Comparison of ENCODE assay signal across 8 cellular contexts in the genomic region with DNA sequence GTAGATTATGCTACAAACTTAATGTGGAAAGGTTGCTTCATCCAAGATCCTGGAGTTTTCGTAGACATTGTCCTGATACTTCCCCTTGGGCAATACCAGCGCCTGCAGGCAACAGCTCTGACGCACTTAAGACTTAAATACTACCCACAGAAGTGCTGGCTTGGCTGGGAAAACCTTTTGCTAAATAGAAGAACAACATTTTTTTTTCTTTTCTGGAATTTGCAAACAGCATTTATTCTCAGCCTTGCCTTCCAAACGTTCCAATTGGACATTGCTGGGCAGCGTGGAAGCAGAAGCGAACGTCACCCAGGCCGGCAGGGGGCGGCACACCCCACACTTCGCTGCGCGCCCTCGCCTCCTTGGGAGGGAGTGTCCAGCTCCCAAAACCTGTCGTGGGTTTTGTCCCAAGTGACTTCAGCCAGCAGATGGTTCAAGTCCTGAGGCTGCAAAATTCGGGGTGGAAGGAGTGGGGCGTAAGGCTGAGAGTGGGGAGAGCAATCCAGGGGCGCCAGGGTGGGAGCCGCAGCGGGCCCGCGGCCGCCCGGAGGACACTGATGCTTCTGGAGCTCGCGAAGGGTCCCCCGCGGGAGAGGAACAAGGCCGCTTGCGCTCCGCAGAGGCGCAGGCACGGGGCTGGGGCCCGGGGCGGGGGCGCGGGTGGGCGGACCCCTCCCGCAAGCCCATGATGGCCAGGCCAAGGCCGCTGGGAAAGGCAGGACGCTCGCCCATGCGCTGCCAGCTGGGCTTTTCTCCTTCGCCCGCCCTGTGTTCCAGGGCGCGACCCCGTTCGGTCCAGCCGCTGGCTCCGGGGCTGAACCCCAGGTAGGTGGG.
DNase-seq lines count a peak whose midpoint lies in the region; ATAC-seq and TF ChIP-seq lines count a peak whose summit lies in the region.

No MANE protein-coding gene starts in this region.

- H3K27me3 ChIP-seq in spleen (replicated peaks in 1 of 7) = peaks cover 0 to 46% (median 9%) of the 10 kb centered on the region in 7 donors

- H3K9me3 ChIP-seq in spleen = peaks cover 0 to 3% (median 0%) of the 10 kb centered on the region in 8 donors

- CTCF ChIA-PET in WTC11 (lab: Charles Lee) = interaction anchor here (0.6 to 3.8 kb wide), 46 partner anchors 8 to 1052 kb away, joined by 3 to 38 read pairs (median 4); a partner anchor contains a TSS

- peaks cover 16% of the 10 kb centered on the region for H3K4me1 Mint-ChIP-seq in WTC11

- H3K27ac ChIP-seq in caudate nucleus (ENCODE audit: low read depth, low read length) = no peak overlapping the region
- no peak overlapping the region for H3K27ac ChIP-seq in spleen

- intact Hi-C loops in spleen (cut with DNase I; ENCODE audit: low total_unique reads) = loop anchor here (5.0 to 10.0 kb wide), 2 partner anchors 164 to 442 kb away; no protein-coding TSS in a partner anchor

- peaks cover 11% of the 10 kb centered on the region for H3K27me3 Mint-ChIP-seq in WTC11 (ENCODE audit: low read depth)

- H3K27ac Mint-ChIP-seq in WTC11 = no peak overlapping the region

- POLR2A ChIA-PET in WTC11 (lab: Charles Lee) = interaction anchor here (0.6 kb wide), 1 partner anchor 49 kb away, joined by 3 read pairs; no protein-coding TSS in a partner anchor

- ATAC-seq in WTC11 (peak; percentile 76), GM18520 (IDR thresholded peaks at IDR 0.05; ENCODE audit: unreplicated experiment) (no peak)

- TF ChIP-seq CTCF in GM10266 (IDR thresholded peaks at IDR 0.05; ENCODE audit: control insufficient read depth, insufficient read depth, low read depth, missing control alignments) (peak; percentile 89), HFF-Myc (IDR thresholded peaks at IDR 0.05; ENCODE audit: low read depth, low read length, missing control alignments) (peak; percentile 73), WTC11 (IDR thresholded peaks at IDR 0.05) (peak; percentile 92), spleen (IDR thresholded peaks at IDR 0.05 in 8 of 11, conservative IDR thresholded peaks at IDR 0.05 in 3 of 11) (peak; percentile 63 to 88 (median 80))

- H3K36me3 Mint-ChIP-seq in WTC11 = no peaks in the 10 kb centered on the region

- H3K9me3 Mint-ChIP-seq in WTC11 = peaks cover 6% of the 10 kb centered on the region

- DNase-seq in GM10266 (ENCODE audit: extremely low spot score) (peak; percentile 81), HFF-Myc (ENCODE audit: extremely low read depth, low read depth) (peak; percentile 33), NCI-H1048 (lab: John Stamatoyannopoulos, UW) (peak; percentile 2), WTC11 (ENCODE audit: low spot score) (peak; percentile 77), caudate nucleus (lab: John Stamatoyannopoulos, UW) (peak in 55 of 61 donors; percentile 6 to 75 (median 46)), islet precursor cell (peak; percentile 87), spleen (peak; percentile 87)

- peaks cover 0 to 19% (median 13%) of the 10 kb centered on the region in 6 donors for H3K4me1 ChIP-seq in spleen

- no peaks in the 10 kb centered on the region for H3K36me3 ChIP-seq in spleen

- peak overlapping the region; percentile 77 for H3K4me3 Mint-ChIP-seq in WTC11

- WGBS in spleen, 5 donors = 4 to 6% (median 4%) methylated on average over 25 to 50 of the region's 50 CpGs

- no peak for TF ChIP-seq POLR2A in spleen (IDR thresholded peaks at IDR 0.05)

- H3K4me3 ChIP-seq in HFF-Myc (replicated peaks; ENCODE audit: low read depth, low read length) (peak overlapping the region; percentile 41), spleen (peak overlapping the region; percentile 12 to 69 (median 33))

TF ChIP-seq in WTC11, 78 proteins besides CTCF, POLR2A, EP300 and RAD21:
- TF ChIP-seq NFATC4 (CRISPR knock-in tag; IDR thresholded peaks at IDR 0.05) = no peak
- TF ChIP-seq SMAD4 (CRISPR knock-in tag; IDR thresholded peaks at IDR 0.05) = no peak
- no peak for TF ChIP-seq NR3C1 (CRISPR knock-in tag; conservative IDR thresholded peaks at IDR 0.05; ENCODE audit: low read depth)
- TF ChIP-seq ZNF219 (CRISPR knock-in tag; IDR thresholded peaks at IDR 0.05; ENCODE audit: borderline replicate concordance) = no peak
- peak; percentile 15; the same call in 1 of the 2 replicates for TF ChIP-seq TEAD1 (CRISPR knock-in tag; IDR thresholded peaks at IDR 0.05)
- TF ChIP-seq KAT7 (CRISPR knock-in tag; IDR thresholded peaks at IDR 0.05; ENCODE audit: borderline replicate concordance) = no peak
- no peak for TF ChIP-seq ZNF232 (CRISPR knock-in tag; IDR thresholded peaks at IDR 0.05)
- TF ChIP-seq, protein P1, sequence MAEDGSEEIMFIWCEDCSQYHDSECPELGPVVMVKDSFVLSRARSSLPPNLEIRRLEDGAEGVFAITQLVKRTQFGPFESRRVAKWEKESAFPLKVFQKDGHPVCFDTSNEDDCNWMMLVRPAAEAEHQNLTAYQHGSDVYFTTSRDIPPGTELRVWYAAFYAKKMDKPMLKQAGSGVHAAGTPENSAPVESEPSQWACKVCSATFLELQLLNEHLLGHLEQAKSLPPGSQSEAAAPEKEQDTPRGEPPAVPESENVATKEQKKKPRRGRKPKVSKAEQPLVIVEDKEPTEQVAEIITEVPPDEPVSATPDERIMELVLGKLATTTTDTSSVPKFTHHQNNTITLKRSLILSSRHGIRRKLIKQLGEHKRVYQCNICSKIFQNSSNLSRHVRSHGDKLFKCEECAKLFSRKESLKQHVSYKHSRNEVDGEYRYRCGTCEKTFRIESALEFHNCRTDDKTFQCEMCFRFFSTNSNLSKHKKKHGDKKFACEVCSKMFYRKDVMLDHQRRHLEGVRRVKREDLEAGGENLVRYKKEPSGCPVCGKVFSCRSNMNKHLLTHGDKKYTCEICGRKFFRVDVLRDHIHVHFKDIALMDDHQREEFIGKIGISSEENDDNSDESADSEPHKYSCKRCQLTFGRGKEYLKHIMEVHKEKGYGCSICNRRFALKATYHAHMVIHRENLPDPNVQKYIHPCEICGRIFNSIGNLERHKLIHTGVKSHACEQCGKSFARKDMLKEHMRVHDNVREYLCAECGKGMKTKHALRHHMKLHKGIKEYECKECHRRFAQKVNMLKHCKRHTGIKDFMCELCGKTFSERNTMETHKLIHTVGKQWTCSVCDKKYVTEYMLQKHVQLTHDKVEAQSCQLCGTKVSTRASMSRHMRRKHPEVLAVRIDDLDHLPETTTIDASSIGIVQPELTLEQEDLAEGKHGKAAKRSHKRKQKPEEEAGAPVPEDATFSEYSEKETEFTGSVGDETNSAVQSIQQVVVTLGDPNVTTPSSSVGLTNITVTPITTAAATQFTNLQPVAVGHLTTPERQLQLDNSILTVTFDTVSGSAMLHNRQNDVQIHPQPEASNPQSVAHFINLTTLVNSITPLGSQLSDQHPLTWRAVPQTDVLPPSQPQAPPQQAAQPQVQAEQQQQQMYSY (CRISPR knock-in tag; IDR thresholded peaks at IDR 0.05) = no peak
- no peak for TF ChIP-seq ZNF423 (CRISPR knock-in tag; IDR thresholded peaks at IDR 0.05)
- TF ChIP-seq ZNF138 (CRISPR knock-in tag; conservative IDR thresholded peaks at IDR 0.05) = no peak
- TF ChIP-seq, protein P2, sequence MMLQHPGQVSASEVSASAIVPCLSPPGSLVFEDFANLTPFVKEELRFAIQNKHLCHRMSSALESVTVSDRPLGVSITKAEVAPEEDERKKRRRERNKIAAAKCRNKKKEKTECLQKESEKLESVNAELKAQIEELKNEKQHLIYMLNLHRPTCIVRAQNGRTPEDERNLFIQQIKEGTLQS (CRISPR knock-in tag; conservative IDR thresholded peaks at IDR 0.05) = no peak
- TF ChIP-seq ETV6 (CRISPR knock-in tag; IDR thresholded peaks at IDR 0.05) = 0 out of 2 replicates have a peak, but pooled peaks have one; percentile 38
- no peak for TF ChIP-seq TCF7 (CRISPR knock-in tag; IDR thresholded peaks at IDR 0.05; ENCODE audit: low read depth)
- TF ChIP-seq, protein P3, sequence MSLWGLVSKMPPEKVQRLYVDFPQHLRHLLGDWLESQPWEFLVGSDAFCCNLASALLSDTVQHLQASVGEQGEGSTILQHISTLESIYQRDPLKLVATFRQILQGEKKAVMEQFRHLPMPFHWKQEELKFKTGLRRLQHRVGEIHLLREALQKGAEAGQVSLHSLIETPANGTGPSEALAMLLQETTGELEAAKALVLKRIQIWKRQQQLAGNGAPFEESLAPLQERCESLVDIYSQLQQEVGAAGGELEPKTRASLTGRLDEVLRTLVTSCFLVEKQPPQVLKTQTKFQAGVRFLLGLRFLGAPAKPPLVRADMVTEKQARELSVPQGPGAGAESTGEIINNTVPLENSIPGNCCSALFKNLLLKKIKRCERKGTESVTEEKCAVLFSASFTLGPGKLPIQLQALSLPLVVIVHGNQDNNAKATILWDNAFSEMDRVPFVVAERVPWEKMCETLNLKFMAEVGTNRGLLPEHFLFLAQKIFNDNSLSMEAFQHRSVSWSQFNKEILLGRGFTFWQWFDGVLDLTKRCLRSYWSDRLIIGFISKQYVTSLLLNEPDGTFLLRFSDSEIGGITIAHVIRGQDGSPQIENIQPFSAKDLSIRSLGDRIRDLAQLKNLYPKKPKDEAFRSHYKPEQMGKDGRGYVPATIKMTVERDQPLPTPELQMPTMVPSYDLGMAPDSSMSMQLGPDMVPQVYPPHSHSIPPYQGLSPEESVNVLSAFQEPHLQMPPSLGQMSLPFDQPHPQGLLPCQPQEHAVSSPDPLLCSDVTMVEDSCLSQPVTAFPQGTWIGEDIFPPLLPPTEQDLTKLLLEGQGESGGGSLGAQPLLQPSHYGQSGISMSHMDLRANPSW (CRISPR knock-in tag; conservative IDR thresholded peaks at IDR 0.05; ENCODE audit: low read depth) = no peak
- TF ChIP-seq, protein P4, sequence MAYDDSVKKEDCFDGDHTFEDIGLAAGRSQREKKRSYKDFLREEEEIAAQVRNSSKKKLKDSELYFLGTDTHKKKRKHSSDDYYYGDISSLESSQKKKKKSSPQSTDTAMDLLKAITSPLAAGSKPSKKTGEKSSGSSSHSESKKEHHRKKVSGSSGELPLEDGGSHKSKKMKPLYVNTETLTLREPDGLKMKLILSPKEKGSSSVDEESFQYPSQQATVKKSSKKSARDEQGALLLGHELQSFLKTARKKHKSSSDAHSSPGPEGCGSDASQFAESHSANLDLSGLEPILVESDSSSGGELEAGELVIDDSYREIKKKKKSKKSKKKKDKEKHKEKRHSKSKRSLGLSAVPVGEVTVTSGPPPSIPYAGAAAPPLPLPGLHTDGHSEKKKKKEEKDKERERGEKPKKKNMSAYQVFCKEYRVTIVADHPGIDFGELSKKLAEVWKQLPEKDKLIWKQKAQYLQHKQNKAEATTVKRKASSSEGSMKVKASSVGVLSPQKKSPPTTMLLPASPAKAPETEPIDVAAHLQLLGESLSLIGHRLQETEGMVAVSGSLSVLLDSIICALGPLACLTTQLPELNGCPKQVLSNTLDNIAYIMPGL (CRISPR knock-in tag; IDR thresholded peaks at IDR 0.05) = peak; percentile 28; the same call in 1 of the 2 replicates

Comparison
In these comparisons a context has a peak if more than half of its experiments do, and no peak if none do; other contexts are left out.
1. DNase-seq: peak in every context shown above with its lines; median percentile 87 in islet precursor cell; 87 in spleen; 81 in GM10266; 77 in WTC11; 46 in caudate nucleus; 33 in HFF-Myc; 2 in NCI-H1048.